ENCODE assay signal across 27 cellular contexts in the genomic region with DNA sequence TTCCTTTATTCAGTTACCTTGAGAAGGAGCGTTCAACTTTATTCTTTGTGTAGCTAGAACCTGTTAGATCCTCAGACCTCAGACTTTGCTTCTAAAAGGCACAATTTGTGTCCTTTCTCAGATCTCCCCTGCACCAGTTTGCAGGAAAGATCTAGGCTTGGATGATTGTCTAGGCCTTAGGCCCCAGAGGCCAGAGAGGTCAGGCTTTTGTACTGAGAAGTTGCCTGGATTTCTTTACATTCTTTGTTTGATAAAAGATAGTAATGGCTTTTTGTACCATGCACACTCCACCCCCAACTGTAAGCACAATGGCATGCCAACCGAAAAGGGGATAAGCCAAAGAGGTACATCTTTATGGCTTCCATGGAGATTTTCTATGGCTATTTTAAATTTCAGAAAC.
"Had no signal": no experiment of that assay in that cellular context is flagged by ENCODE, and none has a peak within 500 bp of the region (broad histone marks: within the 10 kb centered on the region; RNA-seq: fewer than 3 reads in every experiment).

No MANE protein-coding gene starts in this region.

- H3K4me1 Mint-ChIP-seq: activated B cell treated with CpG ODN at 0.5 μM for 24 hours; activated CD4-positive, alpha-beta T cell treated with anti-CD3 and anti-CD28 coated beads, Interleukin-2, amount 10 ng/mL, durations not matched to agents 24 days and 14 days; activated naive CD4-positive, alpha-beta T cell treated with anti-CD3 and anti-CD28 coated beads, Interleukin-2, amount 10 ng/mL, durations not matched to agents 7 days and 5 days; activated naive CD8-positive, alpha-beta T cell treated with anti-CD3 and anti-CD28 coated beads for 36 hours; T-cell had no signal

- H3K27me3 ChIP-seq: MG63 had no signal

- H3K9me3 Mint-ChIP-seq: activated B cell treated with CpG ODN at 0.5 μM for 24 hours; activated CD4-positive, alpha-beta memory T cell treated with anti-CD3 and anti-CD28 coated beads for 36 hours; activated naive CD4-positive, alpha-beta T cell treated with anti-CD3 and anti-CD28 coated beads, Interleukin-2, amount 10 ng/mL, durations not matched to agents 7 days and 5 days; activated naive CD8-positive, alpha-beta T cell treated with anti-CD3 and anti-CD28 coated beads for 36 hours; activated T-cell treated with anti-CD3 and anti-CD28 coated beads, Interleukin-2, amount 50 U/mL, for 72 hours; activated T-helper 2 cell treated with anti-CD3 and anti-CD28 coated beads, Interferon-gamma antibody, Interleukin-2, Interleukin-4, amounts not matched to agents 10 μg/mL and 5 μg/mL and 100 μg/mL, durations not matched to agents 14 hours and 24 hours and 36 hours; T-cell had no signal

- H3K4me3 ChIP-seq: MG63 had no signal

- H3K9me3 ChIP-seq: MG63 had no signal

- H3K27ac Mint-ChIP-seq: activated B cell treated with CpG ODN at 0.5 μM for 24 hours; activated CD4-positive, alpha-beta memory T cell treated with anti-CD3 and anti-CD28 coated beads for 36 hours; activated CD4-positive, alpha-beta T cell treated with anti-CD3 and anti-CD28 coated beads, Interleukin-2, amount 10 ng/mL, durations not matched to agents 24 days and 14 days; activated naive CD4-positive, alpha-beta T cell treated with anti-CD3 and anti-CD28 coated beads, Interleukin-2, amount 10 ng/mL, durations not matched to agents 7 days and 5 days; activated naive CD8-positive, alpha-beta T cell treated with anti-CD3 and anti-CD28 coated beads for 36 hours; activated T-cell treated with anti-CD3 and anti-CD28 coated beads, Interleukin-2, amount 50 U/mL, for 72 hours; activated T-helper 2 cell treated with anti-CD3 and anti-CD28 coated beads, Interferon-gamma antibody, Interleukin-2, Interleukin-4, amounts not matched to agents 10 μg/mL and 5 μg/mL and 100 μg/mL, durations not matched to agents 14 hours and 24 hours and 36 hours; T-cell had no signal

- DNase-seq: activated B cell treated with CpG ODN at 0.5 μM for 24 hours; activated CD4-positive, alpha-beta memory T cell treated with anti-CD3 and anti-CD28 coated beads for 36 hours; activated CD4-positive, alpha-beta T cell treated with anti-CD3 and anti-CD28 coated beads for 1 hour; activated CD4-positive, alpha-beta T cell treated with anti-CD3 and anti-CD28 coated beads, Interleukin-2, amount 10 ng/mL, durations not matched to agents 24 days and 14 days; activated gamma-delta T cell treated with Interleukin-2 at 50 U/mL for 16 hours; activated naive CD4-positive, alpha-beta T cell treated with anti-CD3 and anti-CD28 coated beads, Interleukin-2, amount 10 ng/mL, durations not matched to agents 7 days and 5 days; activated naive CD8-positive, alpha-beta T cell treated with anti-CD3 and anti-CD28 coated beads for 36 hours; activated T-cell treated with anti-CD3 and anti-CD28 coated beads for 4 hours; activated T-cell treated with anti-CD3 and anti-CD28 coated beads, Interleukin-2, amount 50 U/mL, for 72 hours; cerebellar nuclear complex; MG63; MV-4-11; NCI-H1105; NCI-H1436; NCI-H1694 treated with DMSO at 0.1 percent for 48 hours; NCI-H2029 treated with DMSO at 0.1 percent for 48 hours; NCI-H510A treated with DMSO at 0.1 percent for 48 hours; NCI-H69; NK-92 treated with Interleukin-12 subunit alpha and Interleukin-12 subunit beta, amount 100 ng/mL, for 24 hours; OCI-M1; RPMI8226; T-cell; T-helper 2 cell; T1000 had no signal

- H3K27me3 Mint-ChIP-seq: activated B cell treated with CpG ODN at 0.5 μM for 24 hours; activated CD4-positive, alpha-beta memory T cell treated with anti-CD3 and anti-CD28 coated beads for 36 hours; activated CD4-positive, alpha-beta T cell treated with anti-CD3 and anti-CD28 coated beads, Interleukin-2, amount 10 ng/mL, durations not matched to agents 24 days and 14 days; activated naive CD4-positive, alpha-beta T cell treated with anti-CD3 and anti-CD28 coated beads, Interleukin-2, amount 10 ng/mL, durations not matched to agents 7 days and 5 days; T-cell had no signal

- H3K36me3 Mint-ChIP-seq: activated CD4-positive, alpha-beta memory T cell treated with anti-CD3 and anti-CD28 coated beads for 36 hours; activated naive CD4-positive, alpha-beta T cell treated with anti-CD3 and anti-CD28 coated beads, Interleukin-2, amount 10 ng/mL, durations not matched to agents 7 days and 5 days; activated naive CD8-positive, alpha-beta T cell treated with anti-CD3 and anti-CD28 coated beads for 36 hours; T-cell had no signal

- ATAC-seq: activated T-cell treated with anti-CD3 and anti-CD28 coated beads, Interleukin-2, amount 50 U/mL, for 72 hours; Panc1; Right ventricle myocardium inferior; T-cell had no signal

- H3K36me3 ChIP-seq: MG63 had no signal

- H3K4me3 Mint-ChIP-seq: activated B cell treated with CpG ODN at 0.5 μM for 24 hours; activated CD4-positive, alpha-beta memory T cell treated with anti-CD3 and anti-CD28 coated beads for 36 hours; activated CD4-positive, alpha-beta T cell treated with anti-CD3 and anti-CD28 coated beads, Interleukin-2, amount 10 ng/mL, durations not matched to agents 24 days and 14 days; activated naive CD4-positive, alpha-beta T cell treated with anti-CD3 and anti-CD28 coated beads, Interleukin-2, amount 10 ng/mL, durations not matched to agents 7 days and 5 days; activated naive CD8-positive, alpha-beta T cell treated with anti-CD3 and anti-CD28 coated beads for 36 hours; activated T-cell treated with anti-CD3 and anti-CD28 coated beads, Interleukin-2, amount 50 U/mL, for 72 hours; T-cell had no signal
